36 cellular contexts compared by ENCODE assay signal in the genomic region with DNA sequence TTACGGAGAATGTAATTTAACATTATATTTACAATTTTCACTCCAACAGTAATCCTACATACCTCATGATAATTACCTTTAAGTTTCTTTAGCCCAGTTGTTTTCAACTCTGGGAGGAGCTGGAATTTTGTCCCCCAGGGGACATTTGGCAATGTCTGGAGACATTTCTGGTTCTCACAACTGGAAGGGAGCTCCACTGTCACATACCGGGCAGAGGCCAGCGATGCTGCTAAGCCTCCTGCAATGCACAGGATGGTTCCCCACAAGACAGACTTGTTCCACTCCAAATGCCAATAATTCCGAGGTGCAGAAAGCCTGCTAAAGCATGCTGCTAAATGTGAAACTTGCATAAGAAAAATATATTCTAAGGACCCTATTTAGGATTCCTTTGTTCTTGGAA.
"Had no signal": no experiment of that assay in that cellular context is flagged by ENCODE, and none has a peak within 500 bp of the region (broad histone marks: within the 10 kb centered on the region; RNA-seq: fewer than 3 reads in every experiment).

No MANE protein-coding gene starts in this region.

- H3K36me3 Mint-ChIP-seq: activated CD4-positive, alpha-beta memory T cell treated with anti-CD3 and anti-CD28 coated beads for 36 hours; activated naive CD4-positive, alpha-beta T cell treated with anti-CD3 and anti-CD28 coated beads, Interleukin-2, amount 50 U/mL, for 72 hours; activated naive CD8-positive, alpha-beta T cell treated with anti-CD3 and anti-CD28 coated beads for 36 hours; brain had no signal

- H3K4me3 Mint-ChIP-seq: activated B cell treated with CpG ODN at 0.5 μM for 24 hours; activated CD4-positive, alpha-beta memory T cell treated with anti-CD3 and anti-CD28 coated beads for 36 hours; activated CD4-positive, alpha-beta T cell treated with anti-CD3 and anti-CD28 coated beads, Interleukin-2, amount 10 ng/mL, durations not matched to agents 24 days and 14 days; activated CD8-positive, alpha-beta T cell treated with anti-CD3 and anti-CD28 coated beads for 36 hours; activated naive CD4-positive, alpha-beta T cell treated with anti-CD3 and anti-CD28 coated beads for 36 hours; activated naive CD8-positive, alpha-beta T cell treated with anti-CD3 and anti-CD28 coated beads for 36 hours; activated T-cell treated with anti-CD3 and anti-CD28 coated beads, Interleukin-2, amount 50 U/mL, for 4 hours; activated T-cell treated with anti-CD3 and anti-CD28 coated beads, Interleukin-2, amount 50 U/mL, for 72 hours; activated T-helper 1 cell treated with anti-CD3 and anti-CD28 coated beads, Interleukin-12 subunit alpha, Interleukin-12 subunit beta, Interleukin-2, Interleukin-4 antibody, amounts not matched to agents 30 ng/mL and 10 ng/mL and 1 ng/mL, durations not matched to agents 14 hours and 24 hours and 36 hours; activated T-helper 17 cell treated with anti-CD3 and anti-CD28 coated beads, Interleukin-2, amount 50 U/mL, for 72 hours; brain; central memory CD8-positive, alpha-beta T cell; T-helper 1 cell treated with Interleukin-12 subunit alpha and Interleukin-12 subunit beta and Interleukin-4 antibody, amounts not matched to agents 30 μg/mL and 1 μg/mL, for 36 hours; T-helper 2 cell treated with Interferon-gamma antibody and Interleukin-4, amounts not matched to agents 5 μg/mL and 100 μg/mL, for 36 hours had no signal

- H3K27ac ChIP-seq: adrenal gland, cardiac muscle cell, VCaP had no signal

- H3K9me3 ChIP-seq: adrenal gland had no signal

- H3K4me3 ChIP-seq: adrenal gland, cardiac muscle cell had no signal

- H3K27me3 ChIP-seq: adrenal gland, cardiac muscle cell had no signal

- DNase-seq: activated B cell treated with CpG ODN at 0.5 μM for 24 hours; activated CD4-positive, alpha-beta memory T cell treated with anti-CD3 and anti-CD28 coated beads for 36 hours; activated CD4-positive, alpha-beta T cell treated with anti-CD3 and anti-CD28 coated beads for 4 hours; activated CD4-positive, alpha-beta T cell treated with anti-CD3 and anti-CD28 coated beads, Interleukin-2, amount 10 ng/mL, durations not matched to agents 24 days and 14 days; activated CD4-positive, alpha-beta T cell treated with anti-CD3 and anti-CD28 coated beads, Interleukin-2, amount 50 U/mL, for 1 hour; activated CD4-positive, alpha-beta T cell treated with anti-CD3 and anti-CD28 coated beads, Interleukin-2, amount 50 U/mL, for 4 hours; activated CD4-positive, CD25-positive, alpha-beta regulatory T cell treated with anti-CD3 and anti-CD28 coated beads, Interleukin-2, amount 50 U/mL, for 72 hours; activated CD8-positive, alpha-beta memory T cell treated with anti-CD3 and anti-CD28 coated beads, Interleukin-2, amount 50 U/mL, for 4 hours; activated CD8-positive, alpha-beta T cell treated with anti-CD3 and anti-CD28 coated beads for 36 hours; activated effector memory CD4-positive, alpha-beta T cell treated with anti-CD3 and anti-CD28 coated beads, Interleukin-2, amount 50 U/mL, for 16 hours; activated gamma-delta T cell treated with Interleukin-2 at 50 U/mL for 16 hours; activated naive CD4-positive, alpha-beta T cell; activated naive CD4-positive, alpha-beta T cell treated with anti-CD3 and anti-CD28 coated beads for 36 hours; activated naive CD4-positive, alpha-beta T cell treated with anti-CD3 and anti-CD28 coated beads, Interleukin-2, amount 50 U/mL, for 16 hours; activated naive CD8-positive, alpha-beta T cell treated with anti-CD3 and anti-CD28 coated beads for 36 hours; activated T-cell treated with anti-CD3 and anti-CD28 coated beads for 4 hours; activated T-cell treated with anti-CD3 and anti-CD28 coated beads, Interleukin-2, amount 50 U/mL, for 1 hour; activated T-cell treated with anti-CD3 and anti-CD28 coated beads, Interleukin-2, amount 50 U/mL, for 4 hours; activated T-cell treated with anti-CD3 and anti-CD28 coated beads, Interleukin-2, amount 50 U/mL, for 72 hours; adrenal gland; amniotic stem cell; aorta; caudate nucleus; cerebellar nuclear complex; T-helper 1 cell; T-helper 2 cell; T-helper 9 cell had no signal

- H3K36me3 ChIP-seq: adrenal gland, cardiac muscle cell had no signal

- H3K9me3 Mint-ChIP-seq: activated B cell treated with CpG ODN at 0.5 μM for 24 hours; activated CD4-positive, alpha-beta memory T cell treated with anti-CD3 and anti-CD28 coated beads for 36 hours; activated CD4-positive, alpha-beta T cell treated with anti-CD3 and anti-CD28 coated beads, Interleukin-2, amount 10 ng/mL, durations not matched to agents 24 days and 14 days; activated CD8-positive, alpha-beta T cell treated with anti-CD3 and anti-CD28 coated beads for 36 hours; activated naive CD8-positive, alpha-beta T cell treated with anti-CD3 and anti-CD28 coated beads for 36 hours; activated T-cell treated with anti-CD3 and anti-CD28 coated beads, Interleukin-2, amount 50 U/mL, for 4 hours; activated T-helper 1 cell treated with anti-CD3 and anti-CD28 coated beads, Interleukin-12 subunit alpha, Interleukin-12 subunit beta, Interleukin-2, Interleukin-4 antibody, amounts not matched to agents 30 ng/mL and 10 ng/mL and 1 ng/mL, durations not matched to agents 14 hours and 24 hours and 36 hours; activated T-helper 17 cell treated with anti-CD3 and anti-CD28 coated beads, Interleukin-2, amount 50 U/mL, for 72 hours; central memory CD8-positive, alpha-beta T cell; T-helper 1 cell treated with Interleukin-12 subunit alpha and Interleukin-12 subunit beta and Interleukin-4 antibody, amounts not matched to agents 30 μg/mL and 1 μg/mL, for 36 hours; T-helper 2 cell treated with Interferon-gamma antibody and Interleukin-4, amounts not matched to agents 5 μg/mL and 100 μg/mL, for 36 hours had no signal

- H3K4me1 Mint-ChIP-seq: activated B cell treated with CpG ODN at 0.5 μM for 24 hours; activated CD4-positive, alpha-beta T cell treated with anti-CD3 and anti-CD28 coated beads, Interleukin-2, amount 10 ng/mL, durations not matched to agents 24 days and 14 days; activated naive CD8-positive, alpha-beta T cell treated with anti-CD3 and anti-CD28 coated beads for 36 hours; activated T-helper 17 cell treated with anti-CD3 and anti-CD28 coated beads, Interleukin-2, amount 50 U/mL, for 72 hours; brain; central memory CD8-positive, alpha-beta T cell had no signal

- H3K27ac Mint-ChIP-seq: activated B cell treated with CpG ODN at 0.5 μM for 24 hours; activated CD4-positive, alpha-beta memory T cell treated with anti-CD3 and anti-CD28 coated beads for 36 hours; activated CD4-positive, alpha-beta T cell treated with anti-CD3 and anti-CD28 coated beads, Interleukin-2, amount 10 ng/mL, durations not matched to agents 24 days and 14 days; activated CD8-positive, alpha-beta T cell treated with anti-CD3 and anti-CD28 coated beads for 36 hours; activated naive CD4-positive, alpha-beta T cell treated with anti-CD3 and anti-CD28 coated beads for 36 hours; activated naive CD4-positive, alpha-beta T cell treated with anti-CD3 and anti-CD28 coated beads, Interleukin-2, amount 50 U/mL, for 72 hours; activated naive CD8-positive, alpha-beta T cell treated with anti-CD3 and anti-CD28 coated beads for 36 hours; activated T-cell treated with anti-CD3 and anti-CD28 coated beads, Interleukin-2, amount 50 U/mL, for 72 hours; activated T-helper 1 cell treated with anti-CD3 and anti-CD28 coated beads, Interleukin-12 subunit alpha, Interleukin-12 subunit beta, Interleukin-2, Interleukin-4 antibody, amounts not matched to agents 30 ng/mL and 10 ng/mL and 1 ng/mL, durations not matched to agents 14 hours and 24 hours and 36 hours; activated T-helper 17 cell treated with anti-CD3 and anti-CD28 coated beads, Interleukin-2, amount 50 U/mL, for 72 hours; T-helper 1 cell treated with Interleukin-12 subunit alpha and Interleukin-12 subunit beta and Interleukin-4 antibody, amounts not matched to agents 30 μg/mL and 1 μg/mL, for 36 hours; T-helper 2 cell treated with Interferon-gamma antibody and Interleukin-4, amounts not matched to agents 5 μg/mL and 100 μg/mL, for 36 hours had no signal

- ATAC-seq: activated CD8-positive, alpha-beta T cell treated with anti-CD3 and anti-CD28 coated beads for 36 hours; activated naive CD4-positive, alpha-beta T cell treated with anti-CD3 and anti-CD28 coated beads, Interleukin-2, amount 50 U/mL, for 72 hours; activated T-cell treated with anti-CD3 and anti-CD28 coated beads, Interleukin-2, amount 50 U/mL, for 4 hours; activated T-cell treated with anti-CD3 and anti-CD28 coated beads, Interleukin-2, amount 50 U/mL, for 72 hours; activated T-helper 17 cell treated with anti-CD3 and anti-CD28 coated beads, Interleukin-2, amount 50 U/mL, for 72 hours had no signal

- H3K4me1 ChIP-seq: adrenal gland had no signal

- H3K27me3 Mint-ChIP-seq: activated B cell treated with CpG ODN at 0.5 μM for 24 hours; activated CD4-positive, alpha-beta T cell treated with anti-CD3 and anti-CD28 coated beads, Interleukin-2, amount 10 ng/mL, durations not matched to agents 24 days and 14 days; activated naive CD8-positive, alpha-beta T cell treated with anti-CD3 and anti-CD28 coated beads for 36 hours; activated T-helper 17 cell treated with anti-CD3 and anti-CD28 coated beads, Interleukin-2, amount 50 U/mL, for 72 hours; central memory CD8-positive, alpha-beta T cell had no signal
